18 cellular contexts compared by ENCODE assay signal in genomic region chr16:53732296-53732929, GRCh38. TPM values are rescaled to one million over a fixed set of nuclear protein-coding genes. Genes with fewer than 3 reads are reported as not detected.
A peak's percentile ranks its signal among the peaks of the same experiment; 100 is the strongest.
DNase-seq lines count a peak whose midpoint lies in the region; ATAC-seq, FAIRE-seq and TF ChIP-seq lines count a peak whose summit lies in the region.
"Had no signal": no experiment of that assay in that cellular context is flagged by ENCODE, and none has a peak within 500 bp of the region (broad histone marks: within the 10 kb centered on the region; RNA-seq: fewer than 3 reads in every experiment).

No MANE protein-coding gene starts in this region.

- peaks cover 6 to 19% of the 10 kb centered on the region in 2 donors for H3K36me3 Mint-ChIP-seq in stimulated activated naive B cell treated with anti-CD40 and anti-IgM and Interleukin-4, amounts not matched to agents 10 μg/mL and 1 μg/mL and 100 μg/mL, for 72 hours
- H3K36me3 Mint-ChIP-seq: immature natural killer cell had no signal

- H3K4me3 Mint-ChIP-seq in stimulated activated naive B cell treated with anti-CD40 and anti-IgM and Interleukin-4, amounts not matched to agents 10 μg/mL and 1 μg/mL and 100 μg/mL, for 72 hours: no peak overlapping the region
- H3K4me3 Mint-ChIP-seq: CD4-positive, CD25-positive, alpha-beta regulatory T cell; immature natural killer cell; stimulated activated naive CD8-positive, alpha-beta T cell treated with anti-CD3 and anti-CD28 coated beads, Interleukin-15, amount 100 ng/mL, for 72 hours had no signal

- H3K9me3 Mint-ChIP-seq in stimulated activated naive B cell treated with anti-CD40 and anti-IgM and Interleukin-4, amounts not matched to agents 10 μg/mL and 1 μg/mL and 100 μg/mL, for 72 hours: peaks cover 0 to 7% of the 10 kb centered on the region in 2 donors
- H3K9me3 Mint-ChIP-seq: immature natural killer cell; stimulated activated naive CD8-positive, alpha-beta T cell treated with anti-CD3 and anti-CD28 coated beads, Interleukin-15, amount 100 ng/mL, for 72 hours had no signal

- WGBS in lung, 2 donors: 50 to 68% methylated on average over 4 of the region's 4 CpGs
- 12 to 63% methylated on average over 4 of the region's 4 CpGs for WGBS in sigmoid colon, 2 donors

- H3K4me1 Mint-ChIP-seq in stimulated activated naive B cell treated with anti-CD40 and anti-IgM and Interleukin-4, amounts not matched to agents 10 μg/mL and 1 μg/mL and 100 μg/mL, for 72 hours: peaks cover 26 to 62% of the 10 kb centered on the region in 2 donors

- TF ChIP-seq POLR2A in sigmoid colon (IDR thresholded peaks at IDR 0.05): no peak

- H3K27ac Mint-ChIP-seq in stimulated activated naive B cell treated with anti-CD40 and anti-IgM and Interleukin-4, amounts not matched to agents 10 μg/mL and 1 μg/mL and 100 μg/mL, for 72 hours: no peak overlapping the region
- H3K27ac Mint-ChIP-seq: immature natural killer cell had no signal

- DNase-seq in EH (ENCODE audit: low read depth): peak; percentile 68
- DNase-seq in LNCaP clone FGC (ENCODE audit: low read depth): peak; percentile 88
- peak; percentile 32 for DNase-seq in dedifferentiated amniotic fluid mesenchymal stem cell (ENCODE audit: extremely low spot score)
- no peak for DNase-seq in lung (ENCODE audit: low spot score)
- DNase-seq in urothelium cell line (ENCODE audit: low spot score): no peak
- no peak for DNase-seq in stimulated activated naive B cell treated with anti-CD40 and anti-IgM and Interleukin-4, amounts not matched to agents 10 μg/mL and 1 μg/mL and 100 μg/mL, for 72 hours
- DNase-seq in sigmoid colon: no peak
- no peak for DNase-seq in NCI-H1694 (lab: John Stamatoyannopoulos, UW)
- DNase-seq: activated CD4-positive, CD25-positive, alpha-beta regulatory T cell; CD4-positive, CD25-positive, alpha-beta regulatory T cell; foreskin melanocyte; GDM1; immature natural killer cell; naive B cell; NCI-H345; stimulated activated naive CD8-positive, alpha-beta T cell treated with anti-CD3 and anti-CD28 coated beads, Interleukin-15, amount 100 ng/mL, for 72 hours; T-helper 1 cell had no signal

- H3K9me3 ChIP-seq in lung (ENCODE audit: control insufficient read depth in 2 of 2, insufficient read depth in 1 of 2, low read length in 1 of 2) (no peaks in the 10 kb centered on the region), sigmoid colon (no peaks in the 10 kb centered on the region)

- H3K4me1 ChIP-seq in lung (ENCODE audit: control insufficient read depth in 2 of 2, insufficient read depth in 2 of 2, low read length in 2 of 2): peaks cover 3 to 15% of the 10 kb centered on the region in 2 donors
- peaks cover 0 to 23% (median 15%) of the 10 kb centered on the region in 4 donors for H3K4me1 ChIP-seq in sigmoid colon

- no peaks in the 10 kb centered on the region for H3K27me3 Mint-ChIP-seq in stimulated activated naive B cell treated with anti-CD40 and anti-IgM and Interleukin-4, amounts not matched to agents 10 μg/mL and 1 μg/mL and 100 μg/mL, for 72 hours
- H3K27me3 Mint-ChIP-seq: CD4-positive, CD25-positive, alpha-beta regulatory T cell; naive B cell; stimulated activated naive CD8-positive, alpha-beta T cell treated with anti-CD3 and anti-CD28 coated beads, Interleukin-15, amount 100 ng/mL, for 72 hours had no signal

- intact Hi-C loops in sigmoid colon (cut with DNase I): no loop called here

- no peak for TF ChIP-seq EP300 in sigmoid colon (IDR thresholded peaks at IDR 0.05)

- FAIRE-seq in urothelium cell line (lab: Jason Lieb, UNC): no peak

- ATAC-seq in lung (ENCODE audit: insufficient read depth, low FRiP score): peak; percentile 27
- ATAC-seq in stimulated activated naive B cell treated with anti-CD40 and anti-IgM and Interleukin-4, amounts not matched to agents 10 μg/mL and 1 μg/mL and 100 μg/mL, for 72 hours (replicated peaks): no peak
- ATAC-seq: sciatic nerve; stimulated activated naive CD8-positive, alpha-beta T cell treated with anti-CD3 and anti-CD28 coated beads, Interleukin-15, amount 100 ng/mL, for 72 hours had no signal

- no peaks in the 10 kb centered on the region for H3K27me3 ChIP-seq in lung (ENCODE audit: control insufficient read depth, insufficient read depth)
- H3K27me3 ChIP-seq in sigmoid colon: no peaks in the 10 kb centered on the region

- no peak for TF ChIP-seq CTCF in LNCaP clone FGC (IDR thresholded peaks at IDR 0.05; ENCODE audit: control insufficient read depth, extremely low read depth, insufficient read depth)
- no peak for TF ChIP-seq CTCF in lung (IDR thresholded peaks at IDR 0.05; ENCODE audit: control extremely low read depth, extremely low read depth)
- TF ChIP-seq CTCF in sigmoid colon (IDR thresholded peaks at IDR 0.05): no peak

- H3K4me3 ChIP-seq in LNCaP clone FGC (ENCODE audit: low read depth, low read length) (no peak overlapping the region), lung (no peak overlapping the region), sigmoid colon (no peak overlapping the region)

- H3K36me3 ChIP-seq in lung (ENCODE audit: control insufficient read depth in 2 of 2, insufficient read depth in 2 of 2, low read length in 2 of 2) (no peaks in the 10 kb centered on the region), sigmoid colon (no peaks in the 10 kb centered on the region)

- no peak overlapping the region for H3K27ac ChIP-seq in lung (ENCODE audit: low read depth in 1 of 2, low read length in 1 of 2)
- no peak overlapping the region for H3K27ac ChIP-seq in sigmoid colon

RNA-seq across cellular contexts. Expression of gene FTO, which starts 28.5 kb away (rescaled TPM):
- total RNA-seq in lung (100 to 1,000 TPM in 1 of 2 donors, 10 to 100 TPM in 1; 89.8 to 145 TPM), sigmoid colon (10 to 100 TPM; 77.8 to 97.2 (median 86.0) TPM)
- polyA plus RNA-seq in lung (10 to 100 TPM; 12.2 to 25.6 TPM), sigmoid colon (10 to 100 TPM in 2 of 3 donors, 1 to 10 TPM in 1; 9.9 to 19.6 (median 11.4) TPM)

RNA-seq across cellular contexts. Expression of gene RPGRIP1L, which starts 28.8 kb away (rescaled TPM):
- 10 to 100 TPM; 10.1 to 17.9 TPM for total RNA-seq in lung
- polyA plus RNA-seq in lung: 1 to 10 TPM; 2.2 to 2.3 TPM
- total RNA-seq in sigmoid colon: 1 to 10 TPM; 3.6 to 5.8 (median 3.8) TPM
- polyA plus RNA-seq in sigmoid colon: 1 to 10 TPM in 1 of 3 donors, under 1 TPM in 2; 0.46 to 1.6 (median 0.60) TPM

Comparison
In these comparisons a context has a peak if more than half of its experiments do, and no peak if none do; other contexts are left out.
1. DNase-seq: peak in EH (single experiment), LNCaP clone FGC (single experiment) and dedifferentiated amniotic fluid mesenchymal stem cell (single experiment); none in lung (single experiment), urothelium cell line (single experiment), stimulated activated naive B cell treated with anti-CD40 and anti-IgM and Interleukin-4, amounts not matched to agents 10 μg/mL and 1 μg/mL and 100 μg/mL, for 72 hours (single experiment), sigmoid colon (single experiment) and NCI-H1694 (single experiment).